ENCODE assay signal across 22 cellular contexts in genomic region chr21:39776589-39776988, GRCh38. TPM values are rescaled to one million over a fixed set of nuclear protein-coding genes. Genes with fewer than 3 reads are reported as not detected.
"Had no signal": no experiment of that assay in that cellular context is flagged by ENCODE, and none has a peak within 500 bp of the region (broad histone marks: within the 10 kb centered on the region; RNA-seq: fewer than 3 reads in every experiment).

No MANE protein-coding gene starts in this region.

- H3K27me3 Mint-ChIP-seq: activated B cell treated with CpG ODN at 0.5 μM for 24 hours; activated CD4-positive, alpha-beta T cell treated with anti-CD3 and anti-CD28 coated beads, Interleukin-2, amount 10 ng/mL, durations not matched to agents 24 days and 14 days; activated naive CD8-positive, alpha-beta T cell had no signal

- H3K27ac ChIP-seq: psoas muscle, sigmoid colon had no signal

- H3K9me3 ChIP-seq: psoas muscle, sigmoid colon had no signal

- H3K4me3 Mint-ChIP-seq: activated B cell treated with CpG ODN at 0.5 μM for 24 hours; activated CD4-positive, alpha-beta T cell treated with anti-CD3 and anti-CD28 coated beads, Interleukin-2, amount 10 ng/mL, durations not matched to agents 24 days and 14 days; activated CD8-positive, alpha-beta T cell treated with anti-CD3 and anti-CD28 coated beads, Interleukin-2, amount 10 ng/mL, durations not matched to agents 7 days and 5 days; activated naive CD8-positive, alpha-beta T cell; activated T-cell treated with anti-CD3 and anti-CD28 coated beads, Interleukin-2, amount 50 U/mL, for 72 hours; endodermal cell; nephron progenitor cell; T-helper 1 cell treated with Interleukin-12 subunit alpha and Interleukin-12 subunit beta and Interleukin-4 antibody, amounts not matched to agents 30 μg/mL and 1 μg/mL, for 36 hours had no signal

- H3K27me3 ChIP-seq: sigmoid colon had no signal

- H3K4me1 Mint-ChIP-seq: activated B cell treated with CpG ODN at 0.5 μM for 24 hours; activated CD4-positive, alpha-beta T cell treated with anti-CD3 and anti-CD28 coated beads, Interleukin-2, amount 10 ng/mL, durations not matched to agents 24 days and 14 days; nephron progenitor cell had no signal

- H3K9me3 Mint-ChIP-seq: activated CD4-positive, alpha-beta T cell treated with anti-CD3 and anti-CD28 coated beads, Interleukin-2, amount 10 ng/mL, durations not matched to agents 24 days and 14 days; endodermal cell; nephron progenitor cell; T-helper 1 cell treated with Interleukin-12 subunit alpha and Interleukin-12 subunit beta and Interleukin-4 antibody, amounts not matched to agents 30 μg/mL and 1 μg/mL, for 36 hours had no signal

- ATAC-seq: activated CD8-positive, alpha-beta T cell treated with anti-CD3 and anti-CD28 coated beads, Interleukin-2, amount 10 ng/mL, durations not matched to agents 7 days and 5 days; activated T-cell treated with anti-CD3 and anti-CD28 coated beads, Interleukin-2, amount 50 U/mL, for 72 hours; psoas muscle had no signal

- FAIRE-seq: bronchial epithelial cell, kidney had no signal

- H3K36me3 ChIP-seq: sigmoid colon had no signal

- DNase-seq: activated B cell treated with CpG ODN at 0.5 μM for 24 hours; activated CD4-positive, alpha-beta T cell treated with anti-CD3 and anti-CD28 coated beads, Interleukin-2, amount 10 ng/mL, durations not matched to agents 24 days and 14 days; activated CD8-positive, alpha-beta memory T cell treated with anti-CD3 and anti-CD28 coated beads, Interleukin-2, amount 50 U/mL, for 4 hours; activated CD8-positive, alpha-beta T cell treated with anti-CD3 and anti-CD28 coated beads, Interleukin-2, amount 10 ng/mL, durations not matched to agents 7 days and 5 days; activated gamma-delta T cell; activated T-cell treated with anti-CD3 and anti-CD28 coated beads, Interleukin-2, amount 50 U/mL, for 72 hours; amygdala; endodermal cell; hippocampal formation; kidney; mesendoderm; nephron progenitor cell; psoas muscle; sigmoid colon; stimulated activated CD4-positive, alpha-beta T cell treated with anti-CD3 and anti-CD28 coated beads, Interleukin-12 subunit alpha, Interleukin-12 subunit beta, amount 100 ng/mL, for 4 hours; stimulated activated CD4-positive, alpha-beta T cell treated with anti-CD3 and anti-CD28 coated beads, Interleukin-2, amount 100 ng/mL, for 24 hours had no signal

- H3K36me3 Mint-ChIP-seq: activated naive CD8-positive, alpha-beta T cell had no signal

- H3K4me3 ChIP-seq: psoas muscle, sigmoid colon had no signal

- H3K4me1 ChIP-seq: psoas muscle, sigmoid colon had no signal

- H3K27ac Mint-ChIP-seq: activated B cell treated with CpG ODN at 0.5 μM for 24 hours; activated CD4-positive, alpha-beta T cell treated with anti-CD3 and anti-CD28 coated beads, Interleukin-2, amount 10 ng/mL, durations not matched to agents 24 days and 14 days; activated CD8-positive, alpha-beta T cell treated with anti-CD3 and anti-CD28 coated beads, Interleukin-2, amount 10 ng/mL, durations not matched to agents 7 days and 5 days; activated naive CD8-positive, alpha-beta T cell; activated T-cell treated with anti-CD3 and anti-CD28 coated beads, Interleukin-2, amount 50 U/mL, for 72 hours; endodermal cell; nephron progenitor cell; T-helper 1 cell treated with Interleukin-12 subunit alpha and Interleukin-12 subunit beta and Interleukin-4 antibody, amounts not matched to agents 30 μg/mL and 1 μg/mL, for 36 hours had no signal

RNA-seq across cellular contexts. Expression of gene IGSF5, which starts 31.6 kb away (rescaled TPM):
- total RNA-seq: activated B cell treated with CpG ODN at 0.5 μM for 24 hours; activated CD4-positive, alpha-beta T cell treated with anti-CD3 and anti-CD28 coated beads, Interleukin-2, amount 10 ng/mL, durations not matched to agents 24 days and 14 days; activated CD8-positive, alpha-beta T cell treated with anti-CD3 and anti-CD28 coated beads, Interleukin-2, amount 10 ng/mL, durations not matched to agents 7 days and 5 days; activated T-cell treated with anti-CD3 and anti-CD28 coated beads, Interleukin-2, amount 50 U/mL, for 72 hours; bronchial epithelial cell; dermis microvascular lymphatic vessel endothelial cell; osteoblast; psoas muscle had no signal
- polyA plus RNA-seq: esophagus, psoas muscle had no signal
